In genomic region chr17:47628014-47628413, GRCh38 we compare ENCODE assay signal across 21 cellular contexts. TPM values are rescaled to one million over a fixed set of nuclear protein-coding genes. Genes with fewer than 3 reads are reported as not detected.
DNase-seq lines count a peak whose midpoint lies in the region; ATAC-seq, FAIRE-seq and TF ChIP-seq lines count a peak whose summit lies in the region.
"Had no signal": no experiment of that assay in that cellular context is flagged by ENCODE, and none has a peak within 500 bp of the region (broad histone marks: within the 10 kb centered on the region; RNA-seq: fewer than 3 reads in every experiment).

No MANE protein-coding gene starts in this region.

- DNase-seq in GM12878 (ENCODE audit: low read depth, low spot score) (no peak), NCI-H187 (lab: John Stamatoyannopoulos, UW) (no peak)
- DNase-seq: AML-193; Caco-2; Calu3; CD4-positive, alpha-beta T cell; CD8-positive, alpha-beta T cell; DMS79 treated with DMSO at 0.1 percent for 48 hours; GF-D8 had no signal

- no peak overlapping the region for H3K9ac ChIP-seq in GM12878 (ENCODE audit: control insufficient read depth, insufficient read depth, low read length)
- H3K9ac ChIP-seq: BLaER1 treated with 17β-estradiol and CSF1 and Interleukin-3, amounts not matched to agents 10 nM and 100 nM had no signal

- RAD21 ChIA-PET in GM12878 (lab: Charles Lee; ENCODE audit: unreplicated experiment), result no interaction called here

- BruUV-seq in GM12878 (replicated peaks; lab: Mats Ljungman, UMichigan), result no TSS peak

- POLR2A ChIA-PET in HEK293 (lab: Yijun Ruan, JAX) (interaction anchor here (1.2 kb wide), 1 partner anchor 21 kb away, joined by 4 read pairs; the partner anchor contains the start of gene KPNB1), GM12878 (lab: Charles Lee) (no interaction called here)

- H3K4me1 ChIP-seq in HEK293 (ENCODE audit: control insufficient read depth, insufficient read depth, low read length) (no peaks in the 10 kb centered on the region), GM12878 (ENCODE audit: control insufficient read depth, insufficient read depth, low read length) (no peaks in the 10 kb centered on the region), gastroesophageal sphincter (peaks cover 0 to 5% (median 0%) of the 10 kb centered on the region in 3 donors)
- H3K4me1 ChIP-seq: Caco-2 had no signal

- no peaks in the 10 kb centered on the region for H3K27me3 ChIP-seq in GM12878 (replicated peaks in 1 of 2; ENCODE audit: control insufficient read depth in 2 of 2, insufficient read depth in 2 of 2, low read length in 1 of 2)
- no peaks in the 10 kb centered on the region for H3K27me3 ChIP-seq in gastroesophageal sphincter
- H3K27me3 ChIP-seq: BLaER1 treated with 17β-estradiol and CSF1 and Interleukin-3, amounts not matched to agents 10 nM and 100 nM had no signal

- H3K9me3 ChIP-seq in HEK293 (ENCODE audit: control insufficient read depth, insufficient read depth, low read depth, low read length), result no peaks in the 10 kb centered on the region
- H3K9me3 ChIP-seq in GM12878 (replicated peaks; ENCODE audit: control insufficient read depth, insufficient read depth, low read length), result no peaks in the 10 kb centered on the region
- H3K9me3 ChIP-seq in gastroesophageal sphincter, result no peaks in the 10 kb centered on the region
- H3K9me3 ChIP-seq: A549; BLaER1 treated with 17β-estradiol and CSF1 and Interleukin-3, amounts not matched to agents 10 nM and 100 nM; Caco-2 had no signal

- in situ Hi-C loops in GM12878 (cut with MboI), result no loop called here

- TF ChIP-seq CTCF in HEK293 (tag by site-specific recombination; IDR thresholded peaks at IDR 0.05) (no peak), GM12878 (IDR thresholded peaks at IDR 0.05 in 2 of 3, conservative IDR thresholded peaks at IDR 0.05 in 1 of 3; ENCODE audit: control insufficient read depth in 2 of 3, extremely low read depth in 1 of 3, insufficient read depth in 1 of 3, low read depth in 3 of 3, low read length in 3 of 3) (no peak), gastroesophageal sphincter (IDR thresholded peaks at IDR 0.05) (no peak)

- H3K36me3 ChIP-seq in HEK293 (ENCODE audit: control insufficient read depth in 2 of 2, insufficient read depth in 1 of 2, low read length in 2 of 2) (peaks cover 9 to 17% of the 10 kb centered on the region in 2 experiments), GM12878 (ENCODE audit: control insufficient read depth in 2 of 2, insufficient read depth in 2 of 2, low read length in 1 of 2) (peaks cover 0 to 11% of the 10 kb centered on the region in 2 experiments; a peak in 1 of 4 replicates), gastroesophageal sphincter (peaks cover 0 to 41% of the 10 kb centered on the region in 2 donors)

- H2AFZ ChIP-seq in GM12878 (ENCODE audit: control insufficient read depth, low read depth, low read length), result no peak overlapping the region

- WGBS in GM12878 (ENCODE audit: insufficient coverage, insufficient replicate concordance, low lambda C conversion rate, missing lambda C conversion rate), result 99% methylated on average over 5 of the region's 5 CpGs
- WGBS in gastroesophageal sphincter (ENCODE audit: low coverage in 1 of 2), 2 donors, result 88 to 93% methylated on average over 3 to 4 of the region's 5 CpGs

- no peak for FAIRE-seq in GM12878 (lab: Jason Lieb, UNC)
- FAIRE-seq: A549, D721Med, G401.6, GM12892, GM19239 had no signal

- no peak overlapping the region for H3K4me2 ChIP-seq in GM12878 (ENCODE audit: control insufficient read depth, insufficient read depth)
- H3K4me2 ChIP-seq: A549; BLaER1 treated with 17β-estradiol and CSF1 and Interleukin-3, amounts not matched to agents 10 nM and 100 nM had no signal

- no peak overlapping the region for H3K4me3 ChIP-seq in HEK293 (ENCODE audit: low read depth, low read length)
- H3K4me3 ChIP-seq in GM12878, result no peak overlapping the region
- no peak overlapping the region for H3K4me3 ChIP-seq in gastroesophageal sphincter
- H3K4me3 ChIP-seq: A549; BLaER1 treated with 17β-estradiol and CSF1 and Interleukin-3, amounts not matched to agents 10 nM and 100 nM had no signal

- no peak for TF ChIP-seq POLR2A in GM12878 (IDR thresholded peaks at IDR 0.05; ENCODE audit: low read depth, low read length)
- no peak for TF ChIP-seq POLR2A in gastroesophageal sphincter (IDR thresholded peaks at IDR 0.05)

- no peak for TF ChIP-seq EP300 in GM12878 (IDR thresholded peaks at IDR 0.05; ENCODE audit: borderline replicate concordance in 1 of 2, control insufficient read depth in 1 of 2, low read depth in 2 of 2, low read length in 2 of 2)
- TF ChIP-seq EP300 in gastroesophageal sphincter (IDR thresholded peaks at IDR 0.05), result no peak

- no peaks in the 10 kb centered on the region for H3K79me2 ChIP-seq in GM12878 (ENCODE audit: control insufficient read depth, insufficient read depth, low read length)

- no peak overlapping the region for H3K27ac ChIP-seq in HEK293 (ENCODE audit: extremely low read depth, low read depth, low read length)
- H3K27ac ChIP-seq in GM12878 (ENCODE audit: control insufficient read depth, insufficient read depth), result no peak overlapping the region
- H3K27ac ChIP-seq in gastroesophageal sphincter, result no peak overlapping the region
- H3K27ac ChIP-seq: 22Rv1; A549; BLaER1 treated with 17β-estradiol and CSF1 and Interleukin-3, amounts not matched to agents 10 nM and 100 nM; C4-2B had no signal

- SMC1A ChIA-PET in GM12878 (lab: Charles Lee; ENCODE audit: uncharacterized antibody, unreplicated experiment), result no interaction called here

- no peak for ATAC-seq in GM12878
- peak; percentile 27 for ATAC-seq in esophagus mucosa
- no peak for ATAC-seq in gastroesophageal sphincter
- ATAC-seq in HG02759 (IDR thresholded peaks at IDR 0.05; ENCODE audit: unreplicated experiment), result no peak
- ATAC-seq: CD8-positive, alpha-beta T cell had no signal

- intact Hi-C loops in GM12878 (cut with micrococcal nuclease; ENCODE audit: unreplicated experiment), result no loop called here

- no peak for TF ChIP-seq RAD21 in GM12878 (IDR thresholded peaks at IDR 0.05; ENCODE audit: insufficient read depth, low read depth, low read length)

- no peaks in the 10 kb centered on the region for H4K20me1 ChIP-seq in GM12878 (ENCODE audit: control insufficient read depth, insufficient read depth)
- H4K20me1 ChIP-seq: BLaER1 treated with 17β-estradiol and CSF1 and Interleukin-3, amounts not matched to agents 10 nM and 100 nM had no signal

- CTCF ChIA-PET in HEK293 (lab: Yijun Ruan, JAX), result interaction anchor here (1.1 to 2.6 kb wide), 2 partner anchors 10 to 12 kb away, joined by 3 to 10 read pairs; no protein-coding TSS in a partner anchor
- CTCF ChIA-PET in GM12878 (lab: Yijun Ruan, JAX), result interaction anchor here (1.0 to 1.5 kb wide), 2 partner anchors 9 to 36 kb away, joined by 3 to 4 read pairs; no protein-coding TSS in a partner anchor

TF ChIP-seq in HEK293, 187 proteins besides CTCF, POLR2A, EP300 and RAD21 (continues in another document):
- TF ChIP-seq KLF1 (tag by site-specific recombination; IDR thresholded peaks at IDR 0.05) (peak; percentile 57), HOXC10 (CRISPR knock-in tag; IDR thresholded peaks at IDR 0.05) (no peak), ZBTB44 (tag by site-specific recombination; IDR thresholded peaks at IDR 0.05) (no peak)

TF ChIP-seq in GM12878, 131 proteins besides CTCF, POLR2A, EP300 and RAD21:
- TF ChIP-seq SP1 (IDR thresholded peaks at IDR 0.05; ENCODE audit: low read depth, low read length), result no peak
- TF ChIP-seq, protein P1, sequence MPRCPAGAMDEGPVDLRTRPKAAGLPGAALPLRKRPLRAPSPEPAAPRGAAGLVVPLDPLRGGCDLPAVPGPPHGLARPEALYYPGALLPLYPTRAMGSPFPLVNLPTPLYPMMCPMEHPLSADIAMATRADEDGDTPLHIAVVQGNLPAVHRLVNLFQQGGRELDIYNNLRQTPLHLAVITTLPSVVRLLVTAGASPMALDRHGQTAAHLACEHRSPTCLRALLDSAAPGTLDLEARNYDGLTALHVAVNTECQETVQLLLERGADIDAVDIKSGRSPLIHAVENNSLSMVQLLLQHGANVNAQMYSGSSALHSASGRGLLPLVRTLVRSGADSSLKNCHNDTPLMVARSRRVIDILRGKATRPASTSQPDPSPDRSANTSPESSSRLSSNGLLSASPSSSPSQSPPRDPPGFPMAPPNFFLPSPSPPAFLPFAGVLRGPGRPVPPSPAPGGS (IDR thresholded peaks at IDR 0.05; ENCODE audit: borderline replicate concordance, insufficient read depth, low read depth, low read length, poor library complexity, severe bottlenecking), result peak; percentile 76

RNA-seq across cellular contexts. Expression of gene KPNB1, which starts 21.7 kb away (rescaled TPM):
- 212 and 232 TPM in 2 replicates for total RNA-seq in GM12878 (2013; cell fraction: nucleolus; rRNA removed)
- total RNA-seq in GM12878 (2014; rRNA removed), result 246 and 258 TPM in 2 replicates
- 261 and 282 TPM in 2 replicates for total RNA-seq in GM12878 (2014; rRNA removed; fragmentation: Illumina TruSeq; extraction: Trizol)
- total RNA-seq in GM12878 (2021), result 485 and 525 TPM in 2 replicates
- 133 TPM for polyA plus RNA-seq in GM12878 (2011; ENCODE audit: low read depth)
- 231 and 237 TPM in 2 replicates for polyA plus RNA-seq in GM12878 (2011; rRNA removed)
- 156 and 173 TPM in 2 replicates for polyA plus RNA-seq in GM12878 (2011; cell fraction: cytosol; rRNA removed)
- polyA plus RNA-seq in GM12878 (2011; cell fraction: nucleus; rRNA removed), result 144 and 217 TPM in 2 replicates
- 185 and 207 TPM in 2 replicates for polyA plus RNA-seq in GM12878 (2012)
- 430 and 445 TPM in 2 replicates for polyA plus RNA-seq in GM12878 (2014; fragmentation: Illumina TruSeq; extraction: Trizol)
- 100 to 1,000 TPM; 130 to 233 TPM for polyA plus RNA-seq in GM12878 (2014; fragmentation: Nextera tagmentation; extraction: Ambion mirVana)
- 255 and 258 TPM in 2 replicates for polyA plus RNA-seq in GM12878 (2014; rRNA removed)
- polyA plus RNA-seq in GM12878 (2016; fragmentation: Nextera tagmentation; extraction: Ambion mirVana), result 10 to 100 TPM; 67.8 to 73.9 TPM
- 236 and 343 TPM in 2 replicates for polyA minus RNA-seq in GM12878 (2011; rRNA and poly(A)+ RNA removed)
- polyA minus RNA-seq in GM12878 (2011; cell fraction: cytosol; rRNA and poly(A)+ RNA removed), result 95.2 and 97.0 TPM in 2 replicates
- polyA minus RNA-seq in GM12878 (2011; cell fraction: nucleus; rRNA and poly(A)+ RNA removed), result 44.5 and 57.6 TPM in 2 replicates
- total RNA-seq in esophagus mucosa, result 232 TPM
- 100 to 1,000 TPM; 192 to 215 (median 211) TPM for total RNA-seq in gastroesophageal sphincter
